ENCODE assay signal across 26 cellular contexts in the genomic region with DNA sequence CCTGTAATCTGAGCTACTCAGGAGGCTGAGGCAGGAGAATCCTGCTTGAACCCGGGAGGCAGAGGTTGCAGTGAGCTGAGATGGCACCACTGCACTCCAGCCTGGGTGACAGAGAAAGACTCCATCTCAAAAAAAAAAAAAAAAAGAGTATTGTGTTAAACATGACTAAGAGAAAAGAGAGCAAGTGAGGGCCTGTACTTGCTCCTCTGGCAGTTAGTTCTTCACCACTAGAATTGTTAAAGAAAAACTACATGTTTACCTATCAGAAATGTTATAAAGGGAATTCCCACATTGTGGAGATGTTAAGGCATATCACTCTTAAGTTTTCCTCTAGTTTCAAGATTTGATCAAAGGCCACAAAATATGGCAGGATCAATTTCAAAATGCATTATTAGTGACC.
"Had no signal": no experiment of that assay in that cellular context is flagged by ENCODE, and none has a peak within 500 bp of the region (broad histone marks: within the 10 kb centered on the region; RNA-seq: fewer than 3 reads in every experiment).

No MANE protein-coding gene starts in this region.

- H3K4me3 ChIP-seq: ascending aorta, body of pancreas, MG63, Peyer's patch had no signal

- H3K27me3 ChIP-seq: ascending aorta, body of pancreas, MG63, Peyer's patch had no signal

- H3K36me3 ChIP-seq: ascending aorta, MG63, Peyer's patch had no signal

- H3K27ac ChIP-seq: ascending aorta, body of pancreas, KMS-11 had no signal

- H3K4me2 ChIP-seq: KMS-11 had no signal

- H3K4me1 ChIP-seq: ascending aorta, body of pancreas had no signal

- ATAC-seq: activated naive CD4-positive, alpha-beta T cell treated with anti-CD3 and anti-CD28 coated beads, Interleukin-2, amount 50 U/mL, for 72 hours; activated naive CD8-positive, alpha-beta T cell treated with anti-CD3 and anti-CD28 coated beads, Interleukin-2, amount 50 U/mL, for 24 hours; activated T-cell treated with anti-CD3 and anti-CD28 coated beads, Interleukin-2, amount 50 U/mL, for 4 hours; body of pancreas; WTC11 had no signal

- H3K9me3 ChIP-seq: ascending aorta, body of pancreas, MG63, Peyer's patch had no signal

- DNase-seq: activated CD4-positive, alpha-beta T cell treated with anti-CD3 and anti-CD28 coated beads for 48 hours; activated CD4-positive, alpha-beta T cell treated with anti-CD3 and anti-CD28 coated beads, Interleukin-2, amount 50 U/mL, for 48 hours; activated CD4-positive, CD25-positive, alpha-beta regulatory T cell treated with anti-CD3 and anti-CD28 coated beads, Interleukin-2, amount 50 U/mL, for 72 hours; activated CD8-positive, alpha-beta memory T cell treated with anti-CD3 and anti-CD28 coated beads for 24 hours; activated effector memory CD4-positive, alpha-beta T cell treated with anti-CD3 and anti-CD28 coated beads, Interleukin-2, amount 50 U/mL, for 16 hours; activated naive CD4-positive, alpha-beta T cell treated with Interleukin-2 at 50 U/mL for 16 hours; activated naive CD8-positive, alpha-beta T cell treated with anti-CD3 and anti-CD28 coated beads, Interleukin-2, amount 50 U/mL, for 24 hours; activated T-cell treated with anti-CD3 and anti-CD28 coated beads, Interleukin-2, amount 50 U/mL, for 4 hours; amniotic stem cell; body of pancreas; MG63; MV-4-11; NCI-H1092 treated with DMSO at 0.1 percent for 48 hours; NCI-H1417 treated with DMSO at 0.1 percent for 48 hours; NCI-H1694; NCI-H2029 treated with DMSO at 0.1 percent for 48 hours; NCI-H345; NCI-H510A; NCI-H526 treated with DMSO at 0.1 percent for 48 hours; NK-92 treated with Interleukin-12 subunit alpha and Interleukin-12 subunit beta, amount 100 ng/mL, for 24 hours; Peyer's patch; SHP77 treated with DMSO at 0.1 percent for 48 hours had no signal
